ENCODE assay signal across 20 cellular contexts in genomic region chr17:83085526-83086196, GRCh38. TPM values are rescaled to one million over a fixed set of nuclear protein-coding genes. Genes with fewer than 3 reads are reported as not detected.
DNase-seq lines count a peak whose midpoint lies in the region; ATAC-seq and TF ChIP-seq lines count a peak whose summit lies in the region.
"Had no signal": no experiment of that assay in that cellular context is flagged by ENCODE, and none has a peak within 500 bp of the region (broad histone marks: within the 10 kb centered on the region; RNA-seq: fewer than 3 reads in every experiment).

No MANE protein-coding gene starts in this region.

- H3K36me3 ChIP-seq in GM23338 (ENCODE audit: insufficient read depth) (no peaks in the 10 kb centered on the region), adipocyte (ENCODE audit: control insufficient read depth, insufficient read depth, low read length, severe bottlenecking) (peaks cover 6% of the 10 kb centered on the region), lower lobe of right lung (peaks cover 25% of the 10 kb centered on the region), subcutaneous abdominal adipose tissue (ENCODE audit: control insufficient read depth in 5 of 5, insufficient read depth in 5 of 5, low read length in 5 of 5) (peaks cover 0 to 58% (median 28%) of the 10 kb centered on the region in 5 donors), body of pancreas (replicated peaks in 1 of 2; ENCODE audit: insufficient read depth in 1 of 2, low read depth in 2 of 2) (no peaks in the 10 kb centered on the region), PC-3 (ENCODE audit: low read depth, low read length) (no peaks in the 10 kb centered on the region)
- H3K36me3 ChIP-seq: right lobe of liver had no signal

- H3F3A ChIP-seq in GM23338 (replicated peaks; ENCODE audit: low read depth), result 0 out of 2 replicates have a peak, but pooled peaks cover 6% of the 10 kb centered on the region
- no peaks in the 10 kb centered on the region for H3F3A ChIP-seq in PC-3 (ENCODE audit: low read length, unreplicated experiment)

- H3K4me1 ChIP-seq in GM23338 (ENCODE audit: insufficient read depth), result peaks cover 23% of the 10 kb centered on the region
- H3K4me1 ChIP-seq in adipocyte (ENCODE audit: control insufficient read depth, insufficient read depth, low read length), result peaks cover 67% of the 10 kb centered on the region
- H3K4me1 ChIP-seq in lower lobe of right lung, result peaks cover 79% of the 10 kb centered on the region
- H3K4me1 ChIP-seq in subcutaneous abdominal adipose tissue (ENCODE audit: control insufficient read depth in 5 of 5, insufficient read depth in 5 of 5, low read length in 5 of 5), result peaks cover 8 to 94% (median 86%) of the 10 kb centered on the region in 5 donors
- peaks cover 55% of the 10 kb centered on the region for H3K4me1 ChIP-seq in body of pancreas
- H3K4me1 ChIP-seq in PC-3 (ENCODE audit: insufficient read depth, low read length), result peaks cover 35% of the 10 kb centered on the region
- H3K4me1 ChIP-seq: right lobe of liver had no signal

- BruUV-seq in PC-3 (replicated peaks; lab: Mats Ljungman, UMichigan), result no TSS peak

- POLR2A ChIA-PET in PC-3 (lab: Charles Lee; ENCODE audit: unreplicated experiment), result no interaction called here

- H3K4me3 ChIP-seq in GM23338 (no peak overlapping the region), adipocyte (ENCODE audit: low read length) (no peak overlapping the region), lower lobe of right lung (no peak overlapping the region), subcutaneous abdominal adipose tissue (ENCODE audit: low read depth in 1 of 5, low read length in 5 of 5) (no peak overlapping the region), body of pancreas (no peak overlapping the region), PC-3 (ENCODE audit: low read length) (no peak overlapping the region)
- H3K4me3 ChIP-seq: right lobe of liver, SK-N-MC had no signal

- H3K4me1 Mint-ChIP-seq in GM23338, result peaks cover 49% of the 10 kb centered on the region

- peaks cover 11% of the 10 kb centered on the region for H3K27me3 ChIP-seq in GM23338 (ENCODE audit: insufficient read depth)
- H3K27me3 ChIP-seq in adipocyte (replicated peaks; ENCODE audit: control insufficient read depth, insufficient read depth, low read length), result no peaks in the 10 kb centered on the region
- no peaks in the 10 kb centered on the region for H3K27me3 ChIP-seq in lower lobe of right lung (ENCODE audit: low read depth)
- peaks cover 0 to 4% (median 0%) of the 10 kb centered on the region in 5 donors for H3K27me3 ChIP-seq in subcutaneous abdominal adipose tissue (ENCODE audit: control insufficient read depth in 5 of 5, insufficient read depth in 4 of 5, low read length in 5 of 5)
- no peaks in the 10 kb centered on the region for H3K27me3 ChIP-seq in body of pancreas
- no peaks in the 10 kb centered on the region for H3K27me3 ChIP-seq in PC-3 (ENCODE audit: low read length)

- no peaks in the 10 kb centered on the region for H3K9me2 ChIP-seq in GM23338 (ENCODE audit: insufficient read depth)
- H3K9me2 ChIP-seq in PC-3 (replicated peaks; ENCODE audit: low read length), result no peaks in the 10 kb centered on the region

- H3K4me3 Mint-ChIP-seq in GM23338, result no peak overlapping the region
- H3K4me3 Mint-ChIP-seq: B cell had no signal

- WGBS in body of pancreas, 2 donors, result 79 to 88% methylated on average over 13 to 24 of the region's 25 CpGs

- ATAC-seq in GM23338 (no peak), lower lobe of right lung (no peak), body of pancreas (no peak), PC-3 (no peak), GM19397 (IDR thresholded peaks at IDR 0.05; ENCODE audit: unreplicated experiment) (no peak)
- ATAC-seq: left colon, right lobe of liver had no signal

- no peak overlapping the region for H3K4me2 ChIP-seq in GM23338
- no peak overlapping the region for H3K4me2 ChIP-seq in PC-3 (ENCODE audit: low read length)

- H3K27me3 Mint-ChIP-seq in GM23338 (ENCODE audit: insufficient read depth, low read depth, poor library complexity), result peaks cover 23% of the 10 kb centered on the region
- H3K27me3 Mint-ChIP-seq: B cell had no signal

- H2AFZ ChIP-seq in GM23338, result no peak overlapping the region
- no peak overlapping the region for H2AFZ ChIP-seq in PC-3 (ENCODE audit: low read length)

- peaks cover 20% of the 10 kb centered on the region; the same call in 2 of the 3 replicates for H3K36me3 Mint-ChIP-seq in GM23338 (ENCODE audit: low read depth)

- no peak for TF ChIP-seq POLR2A in body of pancreas (IDR thresholded peaks at IDR 0.05)

- TF ChIP-seq CTCF in GM23338 (conservative IDR thresholded peaks at IDR 0.05; ENCODE audit: low read depth in 2 of 2), result no peak
- TF ChIP-seq CTCF in lower lobe of right lung (IDR thresholded peaks at IDR 0.05), result no peak
- no peak for TF ChIP-seq CTCF in body of pancreas (IDR thresholded peaks at IDR 0.05)
- TF ChIP-seq CTCF in PC-3 (conservative IDR thresholded peaks at IDR 0.05; ENCODE audit: low read depth, low read length), result no peak

- no peak for DNase-seq in GM23338 (ENCODE audit: low spot score)
- no peak for DNase-seq in adipocyte (ENCODE audit: low read depth)
- DNase-seq in lower lobe of right lung, result no peak
- DNase-seq in body of pancreas, result no peak
- DNase-seq in CD1c-positive myeloid dendritic cell (ENCODE audit: extremely low spot score), result no peak
- DNase-seq in PC-3, result no peak
- DNase-seq: activated CD4-positive, alpha-beta T cell treated with anti-CD3 and anti-CD28 coated beads for 1 hour; activated effector memory CD4-positive, alpha-beta T cell treated with anti-CD3 and anti-CD28 coated beads, Interleukin-2, amount 50 U/mL, for 16 hours; aorta; DMS 273 treated with DMSO at 0.1 percent for 48 hours; foreskin melanocyte; left colon; NCI-H2171; nucleus accumbens; right lobe of liver; T1000 had no signal

- H3K9me3 Mint-ChIP-seq in GM23338, result no peaks in the 10 kb centered on the region; the same call in 2 of the 3 replicates

- H3K27ac Mint-ChIP-seq in GM23338, result peak overlapping the region; percentile 37
- H3K27ac Mint-ChIP-seq: B cell had no signal

- H4K20me1 ChIP-seq in GM23338 (replicated peaks; ENCODE audit: insufficient read depth), result no peaks in the 10 kb centered on the region; the same call in 1 of the 2 replicates
- no peaks in the 10 kb centered on the region for H4K20me1 ChIP-seq in PC-3 (ENCODE audit: low read length)

- H3K79me2 ChIP-seq in GM23338 (replicated peaks; ENCODE audit: insufficient read depth) (peaks cover 50% of the 10 kb centered on the region), PC-3 (ENCODE audit: low read length) (0 out of 2 replicates have a peak, but pooled peaks cover 22% of the 10 kb centered on the region)

- H3K27ac ChIP-seq in GM23338 (ENCODE audit: low read depth) (no peak overlapping the region), lower lobe of right lung (peak overlapping the region; percentile 84), subcutaneous abdominal adipose tissue (ENCODE audit: low read depth, low read length) (peak overlapping the region; percentile 86), body of pancreas (no peak overlapping the region), PC-3 (ENCODE audit: low read length) (no peak overlapping the region)
- H3K27ac ChIP-seq: right lobe of liver had no signal

- H3K9ac ChIP-seq in adipocyte (ENCODE audit: low read length) (peak overlapping the region; percentile 51), subcutaneous abdominal adipose tissue (ENCODE audit: low read length in 5 of 5) (no peak overlapping the region), PC-3 (ENCODE audit: low read length) (no peak overlapping the region)

- intact Hi-C loops in lower lobe of right lung (cut with DNase I) (no loop called here), body of pancreas (cut with DNase I) (no loop called here), PC-3 (cut with micrococcal nuclease) (no loop called here)

- CTCF ChIA-PET in PC-3 (lab: Charles Lee), result no interaction called here

- H3K9me3 ChIP-seq in adipocyte (ENCODE audit: control insufficient read depth, low read length), result no peaks in the 10 kb centered on the region
- H3K9me3 ChIP-seq in lower lobe of right lung, result no peaks in the 10 kb centered on the region
- no peaks in the 10 kb centered on the region for H3K9me3 ChIP-seq in subcutaneous abdominal adipose tissue (ENCODE audit: control insufficient read depth in 5 of 5, low read length in 5 of 5)
- no peaks in the 10 kb centered on the region for H3K9me3 ChIP-seq in body of pancreas
- no peaks in the 10 kb centered on the region for H3K9me3 ChIP-seq in PC-3 (ENCODE audit: low read length)
- H3K9me3 ChIP-seq: right lobe of liver had no signal

TF ChIP-seq in GM23338, 12 proteins besides CTCF, POLR2A, EP300 and RAD21 (continues in another document):
- no peak for TF ChIP-seq STAT1 (IDR thresholded peaks at IDR 0.05; ENCODE audit: unreplicated experiment)
- TF ChIP-seq EZH2 (IDR thresholded peaks at IDR 0.05; ENCODE audit: low read depth, unreplicated experiment), result no peak
- TF ChIP-seq NANOG (IDR thresholded peaks at IDR 0.05; ENCODE audit: borderline replicate concordance), result no peak
- TF ChIP-seq, protein P1, sequence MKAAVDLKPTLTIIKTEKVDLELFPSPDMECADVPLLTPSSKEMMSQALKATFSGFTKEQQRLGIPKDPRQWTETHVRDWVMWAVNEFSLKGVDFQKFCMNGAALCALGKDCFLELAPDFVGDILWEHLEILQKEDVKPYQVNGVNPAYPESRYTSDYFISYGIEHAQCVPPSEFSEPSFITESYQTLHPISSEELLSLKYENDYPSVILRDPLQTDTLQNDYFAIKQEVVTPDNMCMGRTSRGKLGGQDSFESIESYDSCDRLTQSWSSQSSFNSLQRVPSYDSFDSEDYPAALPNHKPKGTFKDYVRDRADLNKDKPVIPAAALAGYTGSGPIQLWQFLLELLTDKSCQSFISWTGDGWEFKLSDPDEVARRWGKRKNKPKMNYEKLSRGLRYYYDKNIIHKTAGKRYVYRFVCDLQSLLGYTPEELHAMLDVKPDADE (IDR thresholded peaks at IDR 0.05), result no peak

RNA-seq across cellular contexts. Expression of gene METRNL, which starts 6.3 kb away (rescaled TPM):
- 17.4 and 20.2 TPM in 2 replicates for total RNA-seq in GM23338 (2014; rRNA removed; shearing (Covaris generic))
- polyA plus RNA-seq in GM23338 (2016; fragmentation: Nextera tagmentation; extraction: Ambion mirVana), result 12.2 and 16.1 TPM in 2 replicates
- 59.8 TPM for total RNA-seq in lower lobe of right lung
- 10 to 100 TPM; 21.3 to 26.4 TPM for total RNA-seq in body of pancreas
- 30.6 and 38.5 TPM in 2 replicates for total RNA-seq in PC-3 (2014; rRNA removed)

Comparison
In these comparisons a context has a peak if more than half of its experiments do, and no peak if none do; other contexts are left out.
1. H3K27ac ChIP-seq: peak in lower lobe of right lung (single experiment) and subcutaneous abdominal adipose tissue (single experiment); none in GM23338 (single experiment), body of pancreas (0 of 4) and PC-3 (single experiment).